ENCODE assay signal across 8 cellular contexts in the genomic region with DNA sequence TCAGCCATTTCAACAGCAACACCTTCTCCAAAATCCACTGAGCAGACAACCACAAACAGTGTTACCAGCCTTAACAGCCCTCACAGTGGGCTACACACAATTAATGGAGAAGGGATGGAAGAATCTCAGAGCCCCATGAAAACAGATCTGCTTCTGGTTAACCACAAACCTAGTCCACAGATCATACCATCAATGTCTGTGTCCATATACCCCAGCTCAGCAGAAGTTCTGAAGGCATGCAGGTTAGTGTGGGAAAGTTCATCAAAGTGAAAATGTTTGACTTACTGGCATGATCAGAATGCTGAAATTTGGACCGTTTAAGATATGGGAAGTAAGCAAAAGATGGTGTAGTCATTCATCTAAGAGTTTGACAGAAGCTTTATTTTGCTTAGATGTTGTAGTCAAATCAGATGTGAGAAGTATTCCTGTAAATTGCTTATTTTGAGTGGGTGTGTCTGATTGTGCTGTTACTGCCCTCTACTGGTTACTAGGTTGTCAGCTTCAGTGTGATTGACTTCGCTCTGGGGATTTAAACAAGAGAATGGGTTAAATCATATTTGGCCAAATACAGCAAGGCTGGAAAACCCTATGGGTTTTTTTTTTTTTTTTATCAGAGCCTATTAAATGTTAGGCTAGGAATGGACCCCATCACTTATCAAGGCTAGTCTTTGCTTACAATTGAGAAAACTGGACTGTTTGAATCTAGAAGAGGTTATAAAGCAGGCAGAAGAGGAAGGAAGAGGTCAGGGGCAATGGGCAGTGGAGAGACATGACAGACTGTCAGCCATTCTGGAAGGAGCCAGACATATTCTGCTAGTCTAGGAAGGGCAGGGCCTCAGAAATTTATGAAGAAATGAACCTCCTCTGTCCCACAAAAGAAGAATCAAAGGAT.
DNase-seq lines count a peak whose midpoint lies in the region; TF ChIP-seq lines count a peak whose summit lies in the region.

No MANE protein-coding gene starts in this region.

- H2AFZ ChIP-seq in KMS-11 (ENCODE audit: low read depth) = no peak overlapping the region

- no peak overlapping the region for H3K27ac Mint-ChIP-seq in nephron progenitor cell

- H3K4me3 Mint-ChIP-seq in nephron progenitor cell = no peak overlapping the region

- peaks cover 31% of the 10 kb centered on the region for H3K36me3 Mint-ChIP-seq in nephron progenitor cell (ENCODE audit: low read depth)

- no peaks in the 10 kb centered on the region for H3K36me3 ChIP-seq in KMS-11 (ENCODE audit: insufficient read depth)

- no peaks in the 10 kb centered on the region for H4K20me1 ChIP-seq in KMS-11 (ENCODE audit: insufficient read depth)

- no peaks in the 10 kb centered on the region for H3K27me3 Mint-ChIP-seq in nephron progenitor cell (ENCODE audit: low read depth, poor library complexity)

- peaks cover 11% of the 10 kb centered on the region; the same call in 1 of the 2 replicates for H3K79me2 ChIP-seq in KMS-11 (ENCODE audit: insufficient read depth, low read depth)

- H3K9me3 Mint-ChIP-seq in nephron progenitor cell = peaks cover 16% of the 10 kb centered on the region

- peak; percentile 37 for DNase-seq in EL
- DNase-seq in SW480 (ENCODE audit: low spot score) = peak; percentile 40
- DNase-seq in epithelial cell of proximal tubule (ENCODE audit: low read depth) = peak; percentile 9
- peak; percentile 4 for DNase-seq in nephron progenitor cell
- no peak for DNase-seq in COR-L47 (lab: John Stamatoyannopoulos, UW)
- no peak for DNase-seq in SHP77 treated with DMSO at 0.1 percent for 48 hours (lab: John Stamatoyannopoulos, UW)

- H3K27me3 ChIP-seq in KMS-11 (ENCODE audit: insufficient read depth, low read depth) = no peaks in the 10 kb centered on the region

- peaks cover 62% of the 10 kb centered on the region for H3K4me1 ChIP-seq in KMS-11 (ENCODE audit: low read depth, poor library complexity, severe bottlenecking)

- TF ChIP-seq CTCF in 22Rv1 (IDR thresholded peaks at IDR 0.05) = peak; percentile 69
- TF ChIP-seq CTCF in KMS-11 (conservative IDR thresholded peaks at IDR 0.05; ENCODE audit: low read depth, low read length) = peak; percentile 73
- peak; percentile 67 for TF ChIP-seq CTCF in epithelial cell of proximal tubule (conservative IDR thresholded peaks at IDR 0.05; ENCODE audit: low read depth, low read length)
- TF ChIP-seq CTCF in nephron progenitor cell (IDR thresholded peaks at IDR 0.05) = peak; percentile 36

- H3K27ac ChIP-seq in 22Rv1 = no peak overlapping the region
- peak overlapping the region; percentile 30; the same call in 1 of the 2 replicates for H3K27ac ChIP-seq in KMS-11

- H3K4me3 ChIP-seq in KMS-11 (IDR thresholded peaks at IDR 0.05; ENCODE audit: insufficient read depth, low read depth, low read length) (no peak overlapping the region), epithelial cell of proximal tubule (ENCODE audit: low read depth, low read length) (no peak overlapping the region)

- H3K4me2 ChIP-seq in KMS-11 = peak overlapping the region; percentile 33

- no peaks in the 10 kb centered on the region for H3K4me1 Mint-ChIP-seq in nephron progenitor cell

- no peak overlapping the region for H3K9ac ChIP-seq in KMS-11

Comparison
In these comparisons a context has a peak if more than half of its experiments do, and no peak if none do; other contexts are left out.
1. DNase-seq: peak in EL (single experiment), SW480 (single experiment), epithelial cell of proximal tubule (single experiment) and nephron progenitor cell (single experiment); none in COR-L47 (single experiment) and SHP77 treated with DMSO at 0.1 percent for 48 hours (single experiment).
2. Peak in every context shown above with its lines, with median percentiles within 50 percentile points of each other: CTCF ChIP-seq.